Comparison of ENCODE assay signal across 2 cellular contexts in the genomic region with DNA sequence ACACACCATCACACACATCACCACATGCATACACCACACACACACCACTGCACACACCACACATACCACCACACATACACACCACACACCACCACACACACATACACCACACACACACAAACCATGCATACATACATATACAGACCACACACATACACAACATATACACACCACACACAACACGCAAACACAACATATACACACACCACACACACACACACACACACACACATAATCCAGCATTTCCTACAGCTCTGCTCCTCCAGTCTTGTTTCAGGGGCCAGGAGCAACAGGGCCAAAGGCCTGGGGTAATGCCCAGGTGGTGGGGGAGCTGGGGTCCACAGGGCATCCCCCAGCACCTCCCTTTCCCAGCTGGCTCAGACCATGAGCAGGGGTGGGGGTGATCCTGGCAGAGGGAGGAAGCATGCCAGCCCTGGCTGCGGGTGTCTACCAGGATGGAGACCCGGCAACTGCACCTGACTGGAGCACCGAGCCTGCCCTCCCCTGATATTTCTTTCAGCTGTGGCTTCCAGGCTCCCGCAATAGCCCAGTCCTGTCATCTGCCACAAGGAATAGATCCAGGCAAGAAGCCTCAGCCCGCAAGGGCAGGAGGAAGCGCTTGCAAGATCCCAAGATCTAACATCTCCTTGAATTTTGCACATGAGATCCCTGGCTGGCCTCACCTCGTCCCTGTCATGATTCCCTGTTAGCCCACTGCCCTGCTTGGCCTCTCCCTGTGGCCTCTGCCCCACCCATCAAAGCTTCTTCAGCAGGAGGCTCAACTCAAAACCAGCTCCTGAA.
TF ChIP-seq lines count a peak whose summit lies in the region.

No MANE protein-coding gene starts in this region.

TF ChIP-seq in IMR-90, 13 proteins besides CTCF, POLR2A, EP300 and RAD21:
- TF ChIP-seq NFE2L2 (IDR thresholded peaks at IDR 0.05; ENCODE audit: low read depth, low read length) (no peak), BHLHE40 (IDR thresholded peaks at IDR 0.05; ENCODE audit: low read depth, low read length) (no peak), MAZ (IDR thresholded peaks at IDR 0.05; ENCODE audit: borderline replicate concordance, low read depth, low read length) (no peak), MXI1 (IDR thresholded peaks at IDR 0.05; ENCODE audit: borderline replicate concordance, low read depth, low read length) (no peak), MAFK (IDR thresholded peaks at IDR 0.05; ENCODE audit: low read depth, low read length) (no peak), CHD1 (IDR thresholded peaks at IDR 0.05; ENCODE audit: low read depth, low read length) (no peak), FOS (IDR thresholded peaks at IDR 0.05; ENCODE audit: low read depth, low read length) (no peak), RCOR1 (IDR thresholded peaks at IDR 0.05; ENCODE audit: insufficient replicate concordance, low read length) (no peak), CEBPB (IDR thresholded peaks at IDR 0.05; ENCODE audit: low read depth, low read length) (no peak)
- TF ChIP-seq, protein P1, sequence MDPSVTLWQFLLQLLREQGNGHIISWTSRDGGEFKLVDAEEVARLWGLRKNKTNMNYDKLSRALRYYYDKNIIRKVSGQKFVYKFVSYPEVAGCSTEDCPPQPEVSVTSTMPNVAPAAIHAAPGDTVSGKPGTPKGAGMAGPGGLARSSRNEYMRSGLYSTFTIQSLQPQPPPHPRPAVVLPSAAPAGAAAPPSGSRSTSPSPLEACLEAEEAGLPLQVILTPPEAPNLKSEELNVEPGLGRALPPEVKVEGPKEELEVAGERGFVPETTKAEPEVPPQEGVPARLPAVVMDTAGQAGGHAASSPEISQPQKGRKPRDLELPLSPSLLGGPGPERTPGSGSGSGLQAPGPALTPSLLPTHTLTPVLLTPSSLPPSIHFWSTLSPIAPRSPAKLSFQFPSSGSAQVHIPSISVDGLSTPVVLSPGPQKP (IDR thresholded peaks at IDR 0.05; ENCODE audit: borderline replicate concordance, low read depth, low read length), result no peak
- TF ChIP-seq, protein P2, sequence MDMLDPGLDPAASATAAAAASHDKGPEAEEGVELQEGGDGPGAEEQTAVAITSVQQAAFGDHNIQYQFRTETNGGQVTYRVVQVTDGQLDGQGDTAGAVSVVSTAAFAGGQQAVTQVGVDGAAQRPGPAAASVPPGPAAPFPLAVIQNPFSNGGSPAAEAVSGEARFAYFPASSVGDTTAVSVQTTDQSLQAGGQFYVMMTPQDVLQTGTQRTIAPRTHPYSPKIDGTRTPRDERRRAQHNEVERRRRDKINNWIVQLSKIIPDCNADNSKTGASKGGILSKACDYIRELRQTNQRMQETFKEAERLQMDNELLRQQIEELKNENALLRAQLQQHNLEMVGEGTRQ (IDR thresholded peaks at IDR 0.05; ENCODE audit: low read depth, low read length), result no peak

TF ChIP-seq in WTC11, 78 proteins besides CTCF, POLR2A, EP300 and RAD21:
- TF ChIP-seq, protein P3, sequence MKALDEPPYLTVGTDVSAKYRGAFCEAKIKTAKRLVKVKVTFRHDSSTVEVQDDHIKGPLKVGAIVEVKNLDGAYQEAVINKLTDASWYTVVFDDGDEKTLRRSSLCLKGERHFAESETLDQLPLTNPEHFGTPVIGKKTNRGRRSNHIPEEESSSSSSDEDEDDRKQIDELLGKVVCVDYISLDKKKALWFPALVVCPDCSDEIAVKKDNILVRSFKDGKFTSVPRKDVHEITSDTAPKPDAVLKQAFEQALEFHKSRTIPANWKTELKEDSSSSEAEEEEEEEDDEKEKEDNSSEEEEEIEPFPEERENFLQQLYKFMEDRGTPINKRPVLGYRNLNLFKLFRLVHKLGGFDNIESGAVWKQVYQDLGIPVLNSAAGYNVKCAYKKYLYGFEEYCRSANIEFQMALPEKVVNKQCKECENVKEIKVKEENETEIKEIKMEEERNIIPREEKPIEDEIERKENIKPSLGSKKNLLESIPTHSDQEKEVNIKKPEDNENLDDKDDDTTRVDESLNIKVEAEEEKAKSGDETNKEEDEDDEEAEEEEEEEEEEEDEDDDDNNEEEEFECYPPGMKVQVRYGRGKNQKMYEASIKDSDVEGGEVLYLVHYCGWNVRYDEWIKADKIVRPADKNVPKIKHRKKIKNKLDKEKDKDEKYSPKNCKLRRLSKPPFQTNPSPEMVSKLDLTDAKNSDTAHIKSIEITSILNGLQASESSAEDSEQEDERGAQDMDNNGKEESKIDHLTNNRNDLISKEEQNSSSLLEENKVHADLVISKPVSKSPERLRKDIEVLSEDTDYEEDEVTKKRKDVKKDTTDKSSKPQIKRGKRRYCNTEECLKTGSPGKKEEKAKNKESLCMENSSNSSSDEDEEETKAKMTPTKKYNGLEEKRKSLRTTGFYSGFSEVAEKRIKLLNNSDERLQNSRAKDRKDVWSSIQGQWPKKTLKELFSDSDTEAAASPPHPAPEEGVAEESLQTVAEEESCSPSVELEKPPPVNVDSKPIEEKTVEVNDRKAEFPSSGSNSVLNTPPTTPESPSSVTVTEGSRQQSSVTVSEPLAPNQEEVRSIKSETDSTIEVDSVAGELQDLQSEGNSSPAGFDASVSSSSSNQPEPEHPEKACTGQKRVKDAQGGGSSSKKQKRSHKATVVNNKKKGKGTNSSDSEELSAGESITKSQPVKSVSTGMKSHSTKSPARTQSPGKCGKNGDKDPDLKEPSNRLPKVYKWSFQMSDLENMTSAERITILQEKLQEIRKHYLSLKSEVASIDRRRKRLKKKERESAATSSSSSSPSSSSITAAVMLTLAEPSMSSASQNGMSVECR (CRISPR knock-in tag; IDR thresholded peaks at IDR 0.05; ENCODE audit: borderline replicate concordance), result no peak
- no peak for TF ChIP-seq KAT7 (CRISPR knock-in tag; IDR thresholded peaks at IDR 0.05; ENCODE audit: borderline replicate concordance)
- TF ChIP-seq, protein P4, sequence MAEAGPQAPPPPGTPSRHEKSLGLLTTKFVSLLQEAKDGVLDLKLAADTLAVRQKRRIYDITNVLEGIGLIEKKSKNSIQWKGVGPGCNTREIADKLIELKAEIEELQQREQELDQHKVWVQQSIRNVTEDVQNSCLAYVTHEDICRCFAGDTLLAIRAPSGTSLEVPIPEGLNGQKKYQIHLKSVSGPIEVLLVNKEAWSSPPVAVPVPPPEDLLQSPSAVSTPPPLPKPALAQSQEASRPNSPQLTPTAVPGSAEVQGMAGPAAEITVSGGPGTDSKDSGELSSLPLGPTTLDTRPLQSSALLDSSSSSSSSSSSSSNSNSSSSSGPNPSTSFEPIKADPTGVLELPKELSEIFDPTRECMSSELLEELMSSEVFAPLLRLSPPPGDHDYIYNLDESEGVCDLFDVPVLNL (CRISPR knock-in tag; IDR thresholded peaks at IDR 0.05; ENCODE audit: borderline replicate concordance, low read depth), result no peak
- TF ChIP-seq, protein P5, sequence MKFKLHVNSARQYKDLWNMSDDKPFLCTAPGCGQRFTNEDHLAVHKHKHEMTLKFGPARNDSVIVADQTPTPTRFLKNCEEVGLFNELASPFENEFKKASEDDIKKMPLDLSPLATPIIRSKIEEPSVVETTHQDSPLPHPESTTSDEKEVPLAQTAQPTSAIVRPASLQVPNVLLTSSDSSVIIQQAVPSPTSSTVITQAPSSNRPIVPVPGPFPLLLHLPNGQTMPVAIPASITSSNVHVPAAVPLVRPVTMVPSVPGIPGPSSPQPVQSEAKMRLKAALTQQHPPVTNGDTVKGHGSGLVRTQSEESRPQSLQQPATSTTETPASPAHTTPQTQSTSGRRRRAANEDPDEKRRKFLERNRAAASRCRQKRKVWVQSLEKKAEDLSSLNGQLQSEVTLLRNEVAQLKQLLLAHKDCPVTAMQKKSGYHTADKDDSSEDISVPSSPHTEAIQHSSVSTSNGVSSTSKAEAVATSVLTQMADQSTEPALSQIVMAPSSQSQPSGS (CRISPR knock-in tag; IDR thresholded peaks at IDR 0.05; ENCODE audit: borderline replicate concordance, low read depth), result no peak
